ENCODE assay signal across 28 cellular contexts in genomic region chr5:131104169-131104775, GRCh38.
DNase-seq lines count a peak whose midpoint lies in the region; ATAC-seq and TF ChIP-seq lines count a peak whose summit lies in the region.
"Had no signal": no experiment of that assay in that cellular context is flagged by ENCODE, and none has a peak within 500 bp of the region (broad histone marks: within the 10 kb centered on the region; RNA-seq: fewer than 3 reads in every experiment).

No MANE protein-coding gene starts in this region.

- H3K9me3 Mint-ChIP-seq in activated CD4-positive, alpha-beta T cell treated with anti-CD3 and anti-CD28 coated beads for 36 hours (ENCODE audit: low read depth), result no peaks in the 10 kb centered on the region
- H3K9me3 Mint-ChIP-seq: activated CD4-positive, alpha-beta T cell treated with anti-CD3 and anti-CD28 coated beads, Interleukin-2, amount 10 ng/mL, durations not matched to agents 7 days and 5 days; brain; dendritic cell treated with granulocyte-macrophage colony-stimulating factor and Interleukin-4, amounts not matched to agents 40 ng/mL and 50 ng/mL, for 4 days; mesothelial cell of epicardium; neural crest cell had no signal

- peaks cover 14% of the 10 kb centered on the region for H3K4me1 Mint-ChIP-seq in activated CD4-positive, alpha-beta T cell treated with anti-CD3 and anti-CD28 coated beads for 36 hours
- H3K4me1 Mint-ChIP-seq: brain, mesothelial cell of epicardium, neural crest cell had no signal

- WGBS in right lobe of liver (ENCODE audit: insufficient coverage, low coverage, low lambda C conversion rate, missing lambda C conversion rate), result 24% methylated on average over 2 of the region's 2 CpGs
- 56 to 62% methylated on average over 2 of the region's 2 CpGs for WGBS in body of pancreas, 2 donors

- CTCF ChIA-PET in activated CD4-positive, alpha-beta T cell treated with anti-CD3 and anti-CD28 coated beads for 36 hours (lab: Charles Lee), result no interaction called here

- DNase-seq in activated CD4-positive, alpha-beta T cell treated with anti-CD3 and anti-CD28 coated beads for 36 hours, result no peak
- no peak for DNase-seq in activated CD4-positive, alpha-beta T cell treated with anti-CD3 and anti-CD28 coated beads for 1 hour
- peak; percentile 65 for DNase-seq in NB4 (ENCODE audit: low read depth)
- peak; percentile 69 for DNase-seq in SW480 (ENCODE audit: low spot score)
- DNase-seq in iris pigment epithelial cell (ENCODE audit: low read depth), result peak; percentile 2
- DNase-seq in right lobe of liver, result no peak
- no peak for DNase-seq in body of pancreas
- DNase-seq: activated CD4-positive, alpha-beta T cell treated with anti-CD3 and anti-CD28 coated beads, Interleukin-2, amount 10 ng/mL, durations not matched to agents 7 days and 5 days; activated naive CD4-positive, alpha-beta T cell; BE2C; EL; foreskin melanocyte; GOT3; NCI-H1105 treated with DMSO at 0.1 percent for 48 hours; NCI-H2107; NCI-H524; PC-9; SK-N-SH; small intestine; stimulated activated CD4-positive, alpha-beta T cell treated with anti-CD3 and anti-CD28 coated beads, Interleukin-4, amount 100 ng/mL, for 1 hour; upper lobe of right lung had no signal

- no peaks in the 10 kb centered on the region for H3K9me3 ChIP-seq in right lobe of liver
- H3K9me3 ChIP-seq in body of pancreas, result no peaks in the 10 kb centered on the region
- H3K9me3 ChIP-seq: BE2C, SK-N-SH, upper lobe of right lung had no signal

- H3K4me1 ChIP-seq in right lobe of liver (no peaks in the 10 kb centered on the region), body of pancreas (no peaks in the 10 kb centered on the region)
- H3K4me1 ChIP-seq: BE2C, upper lobe of right lung had no signal

- no peaks in the 10 kb centered on the region for H3K27me3 Mint-ChIP-seq in activated CD4-positive, alpha-beta T cell treated with anti-CD3 and anti-CD28 coated beads for 36 hours
- H3K27me3 Mint-ChIP-seq: activated CD4-positive, alpha-beta T cell treated with anti-CD3 and anti-CD28 coated beads, Interleukin-2, amount 10 ng/mL, durations not matched to agents 7 days and 5 days; brain; dendritic cell treated with granulocyte-macrophage colony-stimulating factor and Interleukin-4, amounts not matched to agents 40 ng/mL and 50 ng/mL, for 4 days; progenitor cell of endocrine pancreas had no signal

- H3K27ac ChIP-seq in right lobe of liver, result no peak overlapping the region
- H3K27ac ChIP-seq in body of pancreas, result no peak overlapping the region
- H3K27ac ChIP-seq: PC-9, upper lobe of right lung had no signal

- H3K36me3 Mint-ChIP-seq in activated CD4-positive, alpha-beta T cell treated with anti-CD3 and anti-CD28 coated beads for 36 hours (ENCODE audit: low read depth), result no peaks in the 10 kb centered on the region
- H3K36me3 Mint-ChIP-seq: brain, mesothelial cell of epicardium had no signal

- intact Hi-C loops in activated CD4-positive, alpha-beta T cell treated with anti-CD3 and anti-CD28 coated beads for 36 hours (cut with DNase I, micrococcal nuclease), result no loop called here
- intact Hi-C loops in right lobe of liver (cut with DNase I), result no loop called here
- intact Hi-C loops in body of pancreas (cut with DNase I), result no loop called here

- H3K4me3 ChIP-seq in NB4 (ENCODE audit: low read depth, low read length), result no peak overlapping the region
- no peak overlapping the region for H3K4me3 ChIP-seq in right lobe of liver
- H3K4me3 ChIP-seq in body of pancreas, result no peak overlapping the region
- H3K4me3 ChIP-seq: K562, PC-9, upper lobe of right lung had no signal

- H3K27me3 ChIP-seq in right lobe of liver (no peaks in the 10 kb centered on the region), body of pancreas (no peaks in the 10 kb centered on the region)
- H3K27me3 ChIP-seq: upper lobe of right lung had no signal

- peak overlapping the region; percentile 49 for H3K27ac Mint-ChIP-seq in activated CD4-positive, alpha-beta T cell treated with anti-CD3 and anti-CD28 coated beads for 36 hours
- H3K27ac Mint-ChIP-seq: activated CD4-positive, alpha-beta T cell treated with anti-CD3 and anti-CD28 coated beads, Interleukin-2, amount 10 ng/mL, durations not matched to agents 7 days and 5 days; brain; dendritic cell treated with granulocyte-macrophage colony-stimulating factor and Interleukin-4, amounts not matched to agents 40 ng/mL and 50 ng/mL, for 4 days; mesothelial cell of epicardium; progenitor cell of endocrine pancreas had no signal

- POLR2A ChIA-PET in activated CD4-positive, alpha-beta T cell treated with anti-CD3 and anti-CD28 coated beads for 36 hours (lab: Charles Lee), result no interaction called here

- TF ChIP-seq POLR2A in NB4 (IDR thresholded peaks at IDR 0.05; ENCODE audit: extremely low read depth, insufficient read length) (no peak), right lobe of liver (IDR thresholded peaks at IDR 0.05) (no peak), body of pancreas (IDR thresholded peaks at IDR 0.05) (no peak)

- no peak overlapping the region for H3K4me3 Mint-ChIP-seq in activated CD4-positive, alpha-beta T cell treated with anti-CD3 and anti-CD28 coated beads for 36 hours
- H3K4me3 Mint-ChIP-seq: activated CD4-positive, alpha-beta T cell treated with anti-CD3 and anti-CD28 coated beads, Interleukin-2, amount 10 ng/mL, durations not matched to agents 7 days and 5 days; brain; dendritic cell treated with granulocyte-macrophage colony-stimulating factor and Interleukin-4, amounts not matched to agents 40 ng/mL and 50 ng/mL, for 4 days; mesothelial cell of epicardium; neural crest cell had no signal

- TF ChIP-seq CTCF in NB4 (IDR thresholded peaks at IDR 0.05; ENCODE audit: low read depth, low read length) (no peak), right lobe of liver (IDR thresholded peaks at IDR 0.05) (no peak), body of pancreas (IDR thresholded peaks at IDR 0.05) (no peak)

- H3K36me3 ChIP-seq in right lobe of liver (no peaks in the 10 kb centered on the region), body of pancreas (replicated peaks in 1 of 2; ENCODE audit: insufficient read depth in 1 of 2, low read depth in 2 of 2) (no peaks in the 10 kb centered on the region)
- H3K36me3 ChIP-seq: BE2C, upper lobe of right lung had no signal

- ATAC-seq in activated CD4-positive, alpha-beta T cell treated with anti-CD3 and anti-CD28 coated beads for 36 hours, result peak; percentile 63
- ATAC-seq in right lobe of liver (no peak), esophagus mucosa (no peak), body of pancreas (no peak)
- ATAC-seq: K562, upper lobe of right lung had no signal

Comparison
In these comparisons a context has a peak if more than half of its experiments do, and no peak if none do; other contexts are left out.
1. DNase-seq: peak in NB4 (single experiment), SW480 (single experiment) and iris pigment epithelial cell (single experiment); none in activated CD4-positive, alpha-beta T cell treated with anti-CD3 and anti-CD28 coated beads for 36 hours (single experiment), activated CD4-positive, alpha-beta T cell treated with anti-CD3 and anti-CD28 coated beads for 1 hour (single experiment), right lobe of liver (0 of 3) and body of pancreas (0 of 4).